12 cellular contexts compared by ENCODE assay signal in genomic region chr2:37833420-37833819, GRCh38.
DNase-seq lines count a peak whose midpoint lies in the region; ATAC-seq and TF ChIP-seq lines count a peak whose summit lies in the region.
"Had no signal": no experiment of that assay in that cellular context is flagged by ENCODE, and none has a peak within 500 bp of the region (broad histone marks: within the 10 kb centered on the region; RNA-seq: fewer than 3 reads in every experiment).

No MANE protein-coding gene starts in this region.

- no peak overlapping the region for H3K4me3 ChIP-seq in astrocyte of the spinal cord (ENCODE audit: low read depth, low read length)
- H3K4me3 ChIP-seq in ascending aorta: no peak overlapping the region

- H3K27me3 Mint-ChIP-seq in stimulated activated naive CD8-positive, alpha-beta T cell treated with anti-CD3 and anti-CD28 coated beads, Interleukin-15, amount 100 ng/mL, for 72 hours: no peaks in the 10 kb centered on the region

- H3K4me1 ChIP-seq in ascending aorta: peaks cover 0 to 11% of the 10 kb centered on the region in 2 donors

- no peaks in the 10 kb centered on the region for H3K9me3 Mint-ChIP-seq in stimulated activated naive CD8-positive, alpha-beta T cell treated with anti-CD3 and anti-CD28 coated beads, Interleukin-15, amount 100 ng/mL, for 72 hours

- peak; percentile 84 for ATAC-seq in stimulated activated naive CD8-positive, alpha-beta T cell treated with anti-CD3 and anti-CD28 coated beads, Interleukin-15, Interleukin-2, amounts not matched to agents 100 U/mL and 50 U/mL, for 24 hours
- ATAC-seq in stimulated activated naive CD8-positive, alpha-beta T cell treated with anti-CD3 and anti-CD28 coated beads, Interleukin-15, amount 100 ng/mL, for 72 hours: no peak
- ATAC-seq in HG03342 (IDR thresholded peaks at IDR 0.05; ENCODE audit: unreplicated experiment) (peak; percentile 45), HG03469 (IDR thresholded peaks at IDR 0.05; ENCODE audit: unreplicated experiment) (no peak), esophagus mucosa (no peak)

- H3K36me3 ChIP-seq in ascending aorta: no peaks in the 10 kb centered on the region

- in situ Hi-C loops in astrocyte of the spinal cord (cut with HindIII; ENCODE audit: low sequenced_read_pairs): no loop called here

- TF ChIP-seq CTCF in astrocyte of the spinal cord (IDR thresholded peaks at IDR 0.05; ENCODE audit: low read depth, low read length) (no peak), ascending aorta (IDR thresholded peaks at IDR 0.05) (no peak)

- DNase-seq in stimulated activated naive CD8-positive, alpha-beta T cell treated with anti-CD3 and anti-CD28 coated beads, Interleukin-15, Interleukin-2, amounts not matched to agents 100 U/mL and 50 U/mL, for 24 hours: peak; percentile 53
- no peak for DNase-seq in stimulated activated naive CD8-positive, alpha-beta T cell treated with anti-CD3 and anti-CD28 coated beads, Interleukin-15, amount 100 ng/mL, for 72 hours
- DNase-seq in astrocyte of the spinal cord (ENCODE audit: low read depth, low spot score): peak; percentile 32
- DNase-seq in NCI-H2081 (lab: John Stamatoyannopoulos, UW): no peak
- DNase-seq in ascending aorta (ENCODE audit: low spot score in 2 of 2): no peak
- DNase-seq: H7; NCI-H1694 treated with DMSO at 0.1 percent for 48 hours; small intestine; stimulated activated naive CD4-positive, alpha-beta T cell treated with Interleukin-2 at 50 U/mL for 16 hours had no signal

- no peak overlapping the region for H3K27ac Mint-ChIP-seq in stimulated activated naive CD8-positive, alpha-beta T cell treated with anti-CD3 and anti-CD28 coated beads, Interleukin-15, amount 100 ng/mL, for 72 hours

- no peak overlapping the region for H3K4me3 Mint-ChIP-seq in stimulated activated naive CD8-positive, alpha-beta T cell treated with anti-CD3 and anti-CD28 coated beads, Interleukin-15, amount 100 ng/mL, for 72 hours

- H3K27me3 ChIP-seq in ascending aorta: no peaks in the 10 kb centered on the region

- H3K27ac ChIP-seq in ascending aorta: no peak overlapping the region

- intact Hi-C loops in ascending aorta (cut with DNase I): loop anchor here (2.0 kb wide), 1 partner anchor 163 kb away; the partner anchor contains the start of gene CDC42EP3

- no peaks in the 10 kb centered on the region for H3K9me3 ChIP-seq in ascending aorta

- peaks cover 27% of the 10 kb centered on the region for H3K4me1 Mint-ChIP-seq in stimulated activated naive CD8-positive, alpha-beta T cell treated with anti-CD3 and anti-CD28 coated beads, Interleukin-15, amount 100 ng/mL, for 72 hours

Comparison
In these comparisons a context has a peak if more than half of its experiments do, and no peak if none do; other contexts are left out.
1. ATAC-seq: peak in stimulated activated naive CD8-positive, alpha-beta T cell treated with anti-CD3 and anti-CD28 coated beads, Interleukin-15, Interleukin-2, amounts not matched to agents 100 U/mL and 50 U/mL, for 24 hours (single experiment) and HG03342 (single experiment); none in stimulated activated naive CD8-positive, alpha-beta T cell treated with anti-CD3 and anti-CD28 coated beads, Interleukin-15, amount 100 ng/mL, for 72 hours (single experiment), HG03469 (single experiment) and esophagus mucosa (single experiment).
2. DNase-seq: peak in stimulated activated naive CD8-positive, alpha-beta T cell treated with anti-CD3 and anti-CD28 coated beads, Interleukin-15, Interleukin-2, amounts not matched to agents 100 U/mL and 50 U/mL, for 24 hours (single experiment) and astrocyte of the spinal cord (single experiment); none in stimulated activated naive CD8-positive, alpha-beta T cell treated with anti-CD3 and anti-CD28 coated beads, Interleukin-15, amount 100 ng/mL, for 72 hours (0 of 2), NCI-H2081 (0 of 2) and ascending aorta (0 of 2).